Comparison of ENCODE assay signal across 8 cellular contexts in genomic region chr9:123326662-123327093, GRCh38. TPM values are rescaled to one million over a fixed set of nuclear protein-coding genes. Genes with fewer than 3 reads are reported as not detected.
DNase-seq lines count a peak whose midpoint lies in the region; ATAC-seq and TF ChIP-seq lines count a peak whose summit lies in the region.

No MANE protein-coding gene starts in this region.

- POLR2A ChIA-PET in activated CD8-positive, alpha-beta T cell treated with anti-CD3 and anti-CD28 coated beads for 36 hours (lab: Charles Lee), result interaction anchor here (1.4 to 4.7 kb wide), 2 partner anchors 12 to 17 kb away, joined by 3 to 26 read pairs; no protein-coding TSS in a partner anchor
- POLR2A ChIA-PET in activated CD8-positive, alpha-beta T cell treated with anti-CD3 and anti-CD28 coated beads, Interleukin-2, amount 10 ng/mL, durations not matched to agents 7 days and 5 days (lab: Charles Lee), result interaction anchor here (1.0 kb wide), 1 partner anchor 13 kb away, joined by 4 read pairs; no protein-coding TSS in a partner anchor

- CTCF ChIA-PET in activated CD8-positive, alpha-beta T cell treated with anti-CD3 and anti-CD28 coated beads for 36 hours (lab: Charles Lee), result interaction anchor here (1.5 to 1.6 kb wide), 3 partner anchors 12 to 102 kb away, joined by 4 to 8 read pairs (median 6); no protein-coding TSS in a partner anchor
- CTCF ChIA-PET in activated CD8-positive, alpha-beta T cell treated with anti-CD3 and anti-CD28 coated beads, Interleukin-2, amount 10 ng/mL, durations not matched to agents 7 days and 5 days (lab: Charles Lee), result interaction anchor here (1.2 to 3.3 kb wide), 2 partner anchors 13 to 28 kb away, joined by 4 to 14 read pairs; no protein-coding TSS in a partner anchor

- H3K9me3 Mint-ChIP-seq in activated CD8-positive, alpha-beta T cell treated with anti-CD3 and anti-CD28 coated beads for 36 hours, result no peaks in the 10 kb centered on the region
- no peaks in the 10 kb centered on the region for H3K9me3 Mint-ChIP-seq in activated CD8-positive, alpha-beta T cell treated with anti-CD3 and anti-CD28 coated beads, Interleukin-2, amount 10 ng/mL, durations not matched to agents 7 days and 5 days (ENCODE audit: insufficient read depth)
- H3K9me3 Mint-ChIP-seq in type B pancreatic cell, result no peaks in the 10 kb centered on the region

- H3K27me3 Mint-ChIP-seq in activated CD8-positive, alpha-beta T cell treated with anti-CD3 and anti-CD28 coated beads for 36 hours, result no peaks in the 10 kb centered on the region
- H3K27me3 Mint-ChIP-seq in activated CD8-positive, alpha-beta T cell treated with anti-CD3 and anti-CD28 coated beads, Interleukin-2, amount 10 ng/mL, durations not matched to agents 7 days and 5 days (ENCODE audit: low read depth), result no peaks in the 10 kb centered on the region
- H3K27me3 Mint-ChIP-seq in type B pancreatic cell, result no peaks in the 10 kb centered on the region

- no peak overlapping the region for H3K4me3 Mint-ChIP-seq in activated CD8-positive, alpha-beta T cell treated with anti-CD3 and anti-CD28 coated beads for 36 hours
- H3K4me3 Mint-ChIP-seq in activated CD8-positive, alpha-beta T cell treated with anti-CD3 and anti-CD28 coated beads, Interleukin-2, amount 10 ng/mL, durations not matched to agents 7 days and 5 days, result no peak overlapping the region
- H3K4me3 Mint-ChIP-seq in type B pancreatic cell, result no peak overlapping the region

- peak overlapping the region; percentile 40 for H3K27ac Mint-ChIP-seq in activated CD8-positive, alpha-beta T cell treated with anti-CD3 and anti-CD28 coated beads for 36 hours
- H3K27ac Mint-ChIP-seq in activated CD8-positive, alpha-beta T cell treated with anti-CD3 and anti-CD28 coated beads, Interleukin-2, amount 10 ng/mL, durations not matched to agents 7 days and 5 days, result no peak overlapping the region
- peak overlapping the region; percentile 100 for H3K27ac Mint-ChIP-seq in type B pancreatic cell

- ATAC-seq in activated CD8-positive, alpha-beta T cell treated with anti-CD3 and anti-CD28 coated beads for 36 hours, result no peak
- no peak for ATAC-seq in activated CD8-positive, alpha-beta T cell treated with anti-CD3 and anti-CD28 coated beads, Interleukin-2, amount 10 ng/mL, durations not matched to agents 7 days and 5 days

- no peak overlapping the region for H3K4me3 ChIP-seq in fibroblast of mammary gland (ENCODE audit: control insufficient read depth, low read depth, low read length)

- no peak for TF ChIP-seq CTCF in activated CD8-positive, alpha-beta T cell treated with anti-CD3 and anti-CD28 coated beads for 36 hours (IDR thresholded peaks at IDR 0.05)
- TF ChIP-seq CTCF in fibroblast of mammary gland (conservative IDR thresholded peaks at IDR 0.05; ENCODE audit: control insufficient read depth, insufficient read depth, low read depth, low read length) (no peak), type B pancreatic cell (conservative IDR thresholded peaks at IDR 0.05) (no peak)

- intact Hi-C loops in activated CD8-positive, alpha-beta T cell treated with anti-CD3 and anti-CD28 coated beads for 36 hours (cut with micrococcal nuclease), result no loop called here

- peaks cover 42% of the 10 kb centered on the region for H3K4me1 Mint-ChIP-seq in activated CD8-positive, alpha-beta T cell treated with anti-CD3 and anti-CD28 coated beads for 36 hours (ENCODE audit: low read depth)
- H3K4me1 Mint-ChIP-seq in activated CD8-positive, alpha-beta T cell treated with anti-CD3 and anti-CD28 coated beads, Interleukin-2, amount 10 ng/mL, durations not matched to agents 7 days and 5 days (ENCODE audit: low read depth), result peaks cover 53% of the 10 kb centered on the region
- peaks cover 47% of the 10 kb centered on the region for H3K4me1 Mint-ChIP-seq in type B pancreatic cell (ENCODE audit: unreplicated experiment)

- no peaks in the 10 kb centered on the region for H3K36me3 Mint-ChIP-seq in activated CD8-positive, alpha-beta T cell treated with anti-CD3 and anti-CD28 coated beads for 36 hours (ENCODE audit: low read depth)
- no peaks in the 10 kb centered on the region for H3K36me3 Mint-ChIP-seq in activated CD8-positive, alpha-beta T cell treated with anti-CD3 and anti-CD28 coated beads, Interleukin-2, amount 10 ng/mL, durations not matched to agents 7 days and 5 days (ENCODE audit: low read depth)
- H3K36me3 Mint-ChIP-seq in type B pancreatic cell, result no peaks in the 10 kb centered on the region

- peak; percentile 31 for DNase-seq in activated CD8-positive, alpha-beta T cell treated with anti-CD3 and anti-CD28 coated beads for 36 hours
- no peak for DNase-seq in activated CD8-positive, alpha-beta T cell treated with anti-CD3 and anti-CD28 coated beads, Interleukin-2, amount 10 ng/mL, durations not matched to agents 7 days and 5 days
- DNase-seq in Kasumi-1 (lab: John Stamatoyannopoulos, UW) (peak; percentile 39 to 49), fibroblast of mammary gland (ENCODE audit: low read depth) (peak; percentile 40), type B pancreatic cell (ENCODE audit: extremely low spot score, unreplicated experiment) (no peak), H4 (ENCODE audit: low spot score) (no peak), NCI-H2171 (lab: John Stamatoyannopoulos, UW) (no peak), dedifferentiated amniotic fluid mesenchymal stem cell (ENCODE audit: extremely low spot score) (no peak)

RNA-seq across cellular contexts. Expression of gene CRB2, which starts 29.3 kb away (rescaled TPM):
- total RNA-seq in activated CD8-positive, alpha-beta T cell treated with anti-CD3 and anti-CD28 coated beads for 36 hours, result under 1 TPM in 1 of 2 experiments, not detected in 1; 0.09 TPM
- total RNA-seq in activated CD8-positive, alpha-beta T cell treated with anti-CD3 and anti-CD28 coated beads, Interleukin-2, amount 10 ng/mL, durations not matched to agents 7 days and 5 days, result not detected
- 1.1 and 61.1 TPM in 2 replicates for total RNA-seq in type B pancreatic cell (ENCODE audit: low replicate concordance)
- not detected in 2 replicates for total RNA-seq in H4 (2014; rRNA removed; shearing (Covaris generic))

RNA-seq across cellular contexts. Expression of gene STRBP, which starts 58.3 kb away (rescaled TPM):
- 10 to 100 TPM; 40.7 to 43.2 TPM for total RNA-seq in activated CD8-positive, alpha-beta T cell treated with anti-CD3 and anti-CD28 coated beads for 36 hours
- 10 to 100 TPM; 26.1 to 26.5 TPM for total RNA-seq in activated CD8-positive, alpha-beta T cell treated with anti-CD3 and anti-CD28 coated beads, Interleukin-2, amount 10 ng/mL, durations not matched to agents 7 days and 5 days
- total RNA-seq in type B pancreatic cell (ENCODE audit: low replicate concordance), result 51.1 and 56.7 TPM in 2 replicates
- total RNA-seq in H4 (2014; rRNA removed; shearing (Covaris generic)), result 11.5 and 14.3 TPM in 2 replicates

Comparison
In these comparisons a context has a peak if more than half of its experiments do, and no peak if none do; other contexts are left out.
1. DNase-seq: peak in activated CD8-positive, alpha-beta T cell treated with anti-CD3 and anti-CD28 coated beads for 36 hours (single experiment), Kasumi-1 (2 of 2) and fibroblast of mammary gland (single experiment); none in activated CD8-positive, alpha-beta T cell treated with anti-CD3 and anti-CD28 coated beads, Interleukin-2, amount 10 ng/mL, durations not matched to agents 7 days and 5 days (single experiment), type B pancreatic cell (single experiment), H4 (single experiment), NCI-H2171 (single experiment) and dedifferentiated amniotic fluid mesenchymal stem cell (single experiment).